1 cellular context compared by ENCODE assay signal in the genomic region with DNA sequence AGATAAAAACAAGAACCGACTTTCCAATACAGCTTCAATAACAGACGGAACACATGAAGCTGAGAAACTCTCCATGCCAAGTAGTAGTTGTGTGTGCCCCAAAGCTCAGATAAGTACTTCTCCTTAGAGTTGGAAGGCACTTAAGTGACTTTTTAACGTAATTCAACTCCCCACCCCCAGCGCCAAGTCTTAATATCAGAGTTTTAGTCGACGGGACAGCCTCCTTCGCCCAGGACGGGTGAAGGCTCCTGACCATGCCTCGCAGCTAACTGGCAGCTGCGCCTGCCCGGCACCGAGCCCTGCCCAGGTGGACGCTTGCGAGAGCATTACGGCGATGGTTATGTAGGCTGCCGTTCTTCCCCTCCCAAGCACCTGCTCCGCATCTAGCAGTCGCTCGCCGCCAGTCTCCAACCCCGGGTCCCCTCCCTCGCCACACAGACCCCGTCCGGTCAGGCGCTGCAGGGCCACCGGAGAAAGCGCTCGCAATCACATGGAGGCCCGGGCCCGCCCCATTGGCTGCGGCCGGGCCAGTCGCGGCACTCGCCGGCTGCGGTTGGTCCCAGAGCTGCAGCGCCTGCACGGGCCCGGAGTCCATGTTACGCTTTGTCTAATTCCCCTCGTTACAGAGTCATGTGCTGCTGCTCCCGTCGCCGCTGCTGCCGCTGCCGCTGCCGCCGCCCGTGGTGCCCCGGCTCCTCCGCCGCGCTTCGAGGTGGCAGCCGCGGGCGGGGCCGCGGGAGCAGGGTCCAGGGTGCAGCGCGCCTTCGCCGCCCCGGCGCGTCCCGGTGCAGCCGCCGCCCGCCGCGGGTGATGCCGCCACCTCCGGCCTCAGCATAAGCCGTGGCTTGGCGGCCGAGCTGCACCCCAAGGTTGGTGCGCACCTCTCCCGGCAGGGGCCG.
TF ChIP-seq lines count a peak whose summit lies in the region.

A gene (plus strand): TSS at position 610 of the 899 bp plus-strand sequence. CDS start 112,037 bp downstream, outside the sequence.

TF ChIP-seq in HEK293, 187 proteins besides CTCF, POLR2A, EP300 and RAD21 (continued from another document and continues in another):
- TF ChIP-seq, protein P1, sequence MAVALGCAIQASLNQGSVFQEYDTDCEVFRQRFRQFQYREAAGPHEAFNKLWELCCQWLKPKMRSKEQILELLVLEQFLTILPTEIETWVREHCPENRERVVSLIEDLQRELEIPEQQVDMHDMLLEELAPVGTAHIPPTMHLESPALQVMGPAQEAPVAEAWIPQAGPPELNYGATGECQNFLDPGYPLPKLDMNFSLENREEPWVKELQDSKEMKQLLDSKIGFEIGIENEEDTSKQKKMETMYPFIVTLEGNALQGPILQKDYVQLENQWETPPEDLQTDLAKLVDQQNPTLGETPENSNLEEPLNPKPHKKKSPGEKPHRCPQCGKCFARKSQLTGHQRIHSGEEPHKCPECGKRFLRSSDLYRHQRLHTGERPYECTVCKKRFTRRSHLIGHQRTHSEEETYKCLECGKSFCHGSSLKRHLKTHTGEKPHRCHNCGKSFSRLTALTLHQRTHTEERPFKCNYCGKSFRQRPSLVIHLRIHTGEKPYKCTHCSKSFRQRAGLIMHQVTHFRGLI (tag by site-specific recombination; IDR thresholded peaks at IDR 0.05) = no peak
- no peak for TF ChIP-seq ZFP41 (tag by site-specific recombination; IDR thresholded peaks at IDR 0.05; ENCODE audit: borderline replicate concordance)
- TF ChIP-seq GFI1B (tag by site-specific recombination; IDR thresholded peaks at IDR 0.05) = no peak
- no peak for TF ChIP-seq ZNF701 (tag by site-specific recombination; IDR thresholded peaks at IDR 0.05)
- no peak for TF ChIP-seq ZNF140 (tag by site-specific recombination; IDR thresholded peaks at IDR 0.05)
- no peak for TF ChIP-seq ZSCAN16 (tag by site-specific recombination; IDR thresholded peaks at IDR 0.05)
- TF ChIP-seq, protein P2, sequence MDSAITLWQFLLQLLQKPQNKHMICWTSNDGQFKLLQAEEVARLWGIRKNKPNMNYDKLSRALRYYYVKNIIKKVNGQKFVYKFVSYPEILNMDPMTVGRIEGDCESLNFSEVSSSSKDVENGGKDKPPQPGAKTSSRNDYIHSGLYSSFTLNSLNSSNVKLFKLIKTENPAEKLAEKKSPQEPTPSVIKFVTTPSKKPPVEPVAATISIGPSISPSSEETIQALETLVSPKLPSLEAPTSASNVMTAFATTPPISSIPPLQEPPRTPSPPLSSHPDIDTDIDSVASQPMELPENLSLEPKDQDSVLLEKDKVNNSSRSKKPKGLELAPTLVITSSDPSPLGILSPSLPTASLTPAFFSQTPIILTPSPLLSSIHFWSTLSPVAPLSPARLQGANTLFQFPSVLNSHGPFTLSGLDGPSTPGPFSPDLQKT (IDR thresholded peaks at IDR 0.05; ENCODE audit: borderline replicate concordance, low read depth, low read length) = no peak
- TF ChIP-seq ZBTB48 (tag by site-specific recombination; IDR thresholded peaks at IDR 0.05) = no peak
- no peak for TF ChIP-seq ZNF23 (tag by site-specific recombination; IDR thresholded peaks at IDR 0.05; ENCODE audit: borderline replicate concordance)
- TF ChIP-seq, protein P3, sequence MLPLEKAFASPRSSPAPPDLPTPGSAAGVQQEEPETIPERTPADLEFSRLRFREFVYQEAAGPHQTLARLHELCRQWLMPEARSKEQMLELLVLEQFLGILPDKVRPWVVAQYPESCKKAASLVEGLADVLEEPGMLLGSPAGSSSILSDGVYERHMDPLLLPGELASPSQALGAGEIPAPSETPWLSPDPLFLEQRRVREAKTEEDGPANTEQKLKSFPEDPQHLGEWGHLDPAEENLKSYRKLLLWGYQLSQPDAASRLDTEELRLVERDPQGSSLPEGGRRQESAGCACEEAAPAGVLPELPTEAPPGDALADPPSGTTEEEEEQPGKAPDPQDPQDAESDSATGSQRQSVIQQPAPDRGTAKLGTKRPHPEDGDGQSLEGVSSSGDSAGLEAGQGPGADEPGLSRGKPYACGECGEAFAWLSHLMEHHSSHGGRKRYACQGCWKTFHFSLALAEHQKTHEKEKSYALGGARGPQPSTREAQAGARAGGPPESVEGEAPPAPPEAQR (tag by site-specific recombination; IDR thresholded peaks at IDR 0.05) = no peak
- no peak for TF ChIP-seq WT1 (tag by site-specific recombination; IDR thresholded peaks at IDR 0.05)
- TF ChIP-seq ZNF544 (tag by site-specific recombination; IDR thresholded peaks at IDR 0.05) = no peak
- 0 out of 2 replicates have a peak, but pooled peaks have one; percentile 48 for TF ChIP-seq ZFP37 (tag by site-specific recombination; IDR thresholded peaks at IDR 0.05)
- 0 out of 2 replicates have a peak, but pooled peaks have one; percentile 12 for TF ChIP-seq ZNF629 (tag by site-specific recombination; IDR thresholded peaks at IDR 0.05)
- TF ChIP-seq, protein P4, sequence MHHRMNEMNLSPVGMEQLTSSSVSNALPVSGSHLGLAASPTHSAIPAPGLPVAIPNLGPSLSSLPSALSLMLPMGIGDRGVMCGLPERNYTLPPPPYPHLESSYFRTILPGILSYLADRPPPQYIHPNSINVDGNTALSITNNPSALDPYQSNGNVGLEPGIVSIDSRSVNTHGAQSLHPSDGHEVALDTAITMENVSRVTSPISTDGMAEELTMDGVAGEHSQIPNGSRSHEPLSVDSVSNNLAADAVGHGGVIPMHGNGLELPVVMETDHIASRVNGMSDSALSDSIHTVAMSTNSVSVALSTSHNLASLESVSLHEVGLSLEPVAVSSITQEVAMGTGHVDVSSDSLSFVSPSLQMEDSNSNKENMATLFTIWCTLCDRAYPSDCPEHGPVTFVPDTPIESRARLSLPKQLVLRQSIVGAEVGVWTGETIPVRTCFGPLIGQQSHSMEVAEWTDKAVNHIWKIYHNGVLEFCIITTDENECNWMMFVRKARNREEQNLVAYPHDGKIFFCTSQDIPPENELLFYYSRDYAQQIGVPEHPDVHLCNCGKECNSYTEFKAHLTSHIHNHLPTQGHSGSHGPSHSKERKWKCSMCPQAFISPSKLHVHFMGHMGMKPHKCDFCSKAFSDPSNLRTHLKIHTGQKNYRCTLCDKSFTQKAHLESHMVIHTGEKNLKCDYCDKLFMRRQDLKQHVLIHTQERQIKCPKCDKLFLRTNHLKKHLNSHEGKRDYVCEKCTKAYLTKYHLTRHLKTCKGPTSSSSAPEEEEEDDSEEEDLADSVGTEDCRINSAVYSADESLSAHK (tag by site-specific recombination; IDR thresholded peaks at IDR 0.05) = no peak
- TF ChIP-seq ZFHX2 (tag by site-specific recombination; conservative IDR thresholded peaks at IDR 0.05) = no peak
- TF ChIP-seq ZNF266 (tag by site-specific recombination; IDR thresholded peaks at IDR 0.05; ENCODE audit: low read depth) = no peak
- TF ChIP-seq ZNF501 (tag by site-specific recombination; IDR thresholded peaks at IDR 0.05) = peak; percentile 64; the same call in 1 of the 2 replicates
- no peak for TF ChIP-seq SP3 (tag by site-specific recombination; IDR thresholded peaks at IDR 0.05)
- no peak for TF ChIP-seq ZNF558 (tag by site-specific recombination; IDR thresholded peaks at IDR 0.05)
- TF ChIP-seq HOXC10 (CRISPR knock-in tag; IDR thresholded peaks at IDR 0.05) = no peak
- TF ChIP-seq KLF7 (tag by site-specific recombination; IDR thresholded peaks at IDR 0.05; ENCODE audit: borderline replicate concordance) = no peak
- TF ChIP-seq ZBTB1 (tag by site-specific recombination; IDR thresholded peaks at IDR 0.05) = no peak
- no peak for TF ChIP-seq YY1 (tag by site-specific recombination; IDR thresholded peaks at IDR 0.05)
- TF ChIP-seq, protein P5, sequence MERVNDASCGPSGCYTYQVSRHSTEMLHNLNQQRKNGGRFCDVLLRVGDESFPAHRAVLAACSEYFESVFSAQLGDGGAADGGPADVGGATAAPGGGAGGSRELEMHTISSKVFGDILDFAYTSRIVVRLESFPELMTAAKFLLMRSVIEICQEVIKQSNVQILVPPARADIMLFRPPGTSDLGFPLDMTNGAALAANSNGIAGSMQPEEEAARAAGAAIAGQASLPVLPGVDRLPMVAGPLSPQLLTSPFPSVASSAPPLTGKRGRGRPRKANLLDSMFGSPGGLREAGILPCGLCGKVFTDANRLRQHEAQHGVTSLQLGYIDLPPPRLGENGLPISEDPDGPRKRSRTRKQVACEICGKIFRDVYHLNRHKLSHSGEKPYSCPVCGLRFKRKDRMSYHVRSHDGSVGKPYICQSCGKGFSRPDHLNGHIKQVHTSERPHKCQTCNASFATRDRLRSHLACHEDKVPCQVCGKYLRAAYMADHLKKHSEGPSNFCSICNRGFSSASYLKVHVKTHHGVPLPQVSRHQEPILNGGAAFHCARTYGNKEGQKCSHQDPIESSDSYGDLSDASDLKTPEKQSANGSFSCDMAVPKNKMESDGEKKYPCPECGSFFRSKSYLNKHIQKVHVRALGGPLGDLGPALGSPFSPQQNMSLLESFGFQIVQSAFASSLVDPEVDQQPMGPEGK (tag by site-specific recombination; IDR thresholded peaks at IDR 0.05) = peak; percentile 75
- TF ChIP-seq TCF7L2 (IDR thresholded peaks at IDR 0.05; ENCODE audit: borderline replicate concordance, low read depth, low read length) = no peak
- TF ChIP-seq, protein P6, sequence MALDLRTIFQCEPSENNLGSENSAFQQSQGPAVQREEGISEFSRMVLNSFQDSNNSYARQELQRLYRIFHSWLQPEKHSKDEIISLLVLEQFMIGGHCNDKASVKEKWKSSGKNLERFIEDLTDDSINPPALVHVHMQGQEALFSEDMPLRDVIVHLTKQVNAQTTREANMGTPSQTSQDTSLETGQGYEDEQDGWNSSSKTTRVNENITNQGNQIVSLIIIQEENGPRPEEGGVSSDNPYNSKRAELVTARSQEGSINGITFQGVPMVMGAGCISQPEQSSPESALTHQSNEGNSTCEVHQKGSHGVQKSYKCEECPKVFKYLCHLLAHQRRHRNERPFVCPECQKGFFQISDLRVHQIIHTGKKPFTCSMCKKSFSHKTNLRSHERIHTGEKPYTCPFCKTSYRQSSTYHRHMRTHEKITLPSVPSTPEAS (tag by site-specific recombination; IDR thresholded peaks at IDR 0.05) = no peak
- TF ChIP-seq, protein P7, sequence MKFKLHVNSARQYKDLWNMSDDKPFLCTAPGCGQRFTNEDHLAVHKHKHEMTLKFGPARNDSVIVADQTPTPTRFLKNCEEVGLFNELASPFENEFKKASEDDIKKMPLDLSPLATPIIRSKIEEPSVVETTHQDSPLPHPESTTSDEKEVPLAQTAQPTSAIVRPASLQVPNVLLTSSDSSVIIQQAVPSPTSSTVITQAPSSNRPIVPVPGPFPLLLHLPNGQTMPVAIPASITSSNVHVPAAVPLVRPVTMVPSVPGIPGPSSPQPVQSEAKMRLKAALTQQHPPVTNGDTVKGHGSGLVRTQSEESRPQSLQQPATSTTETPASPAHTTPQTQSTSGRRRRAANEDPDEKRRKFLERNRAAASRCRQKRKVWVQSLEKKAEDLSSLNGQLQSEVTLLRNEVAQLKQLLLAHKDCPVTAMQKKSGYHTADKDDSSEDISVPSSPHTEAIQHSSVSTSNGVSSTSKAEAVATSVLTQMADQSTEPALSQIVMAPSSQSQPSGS (tag by site-specific recombination; IDR thresholded peaks at IDR 0.05; ENCODE audit: low read depth) = no peak
- 0 out of 2 replicates have a peak, but pooled peaks have one; percentile 26 for TF ChIP-seq ZNF24 (tag by site-specific recombination; IDR thresholded peaks at IDR 0.05)
- TF ChIP-seq ZNF335 (tag by site-specific recombination; conservative IDR thresholded peaks at IDR 0.05) = peak; percentile 99
- TF ChIP-seq ZBTB17 (tag by site-specific recombination; IDR thresholded peaks at IDR 0.05) = peak; percentile 46
- TF ChIP-seq, protein P8, sequence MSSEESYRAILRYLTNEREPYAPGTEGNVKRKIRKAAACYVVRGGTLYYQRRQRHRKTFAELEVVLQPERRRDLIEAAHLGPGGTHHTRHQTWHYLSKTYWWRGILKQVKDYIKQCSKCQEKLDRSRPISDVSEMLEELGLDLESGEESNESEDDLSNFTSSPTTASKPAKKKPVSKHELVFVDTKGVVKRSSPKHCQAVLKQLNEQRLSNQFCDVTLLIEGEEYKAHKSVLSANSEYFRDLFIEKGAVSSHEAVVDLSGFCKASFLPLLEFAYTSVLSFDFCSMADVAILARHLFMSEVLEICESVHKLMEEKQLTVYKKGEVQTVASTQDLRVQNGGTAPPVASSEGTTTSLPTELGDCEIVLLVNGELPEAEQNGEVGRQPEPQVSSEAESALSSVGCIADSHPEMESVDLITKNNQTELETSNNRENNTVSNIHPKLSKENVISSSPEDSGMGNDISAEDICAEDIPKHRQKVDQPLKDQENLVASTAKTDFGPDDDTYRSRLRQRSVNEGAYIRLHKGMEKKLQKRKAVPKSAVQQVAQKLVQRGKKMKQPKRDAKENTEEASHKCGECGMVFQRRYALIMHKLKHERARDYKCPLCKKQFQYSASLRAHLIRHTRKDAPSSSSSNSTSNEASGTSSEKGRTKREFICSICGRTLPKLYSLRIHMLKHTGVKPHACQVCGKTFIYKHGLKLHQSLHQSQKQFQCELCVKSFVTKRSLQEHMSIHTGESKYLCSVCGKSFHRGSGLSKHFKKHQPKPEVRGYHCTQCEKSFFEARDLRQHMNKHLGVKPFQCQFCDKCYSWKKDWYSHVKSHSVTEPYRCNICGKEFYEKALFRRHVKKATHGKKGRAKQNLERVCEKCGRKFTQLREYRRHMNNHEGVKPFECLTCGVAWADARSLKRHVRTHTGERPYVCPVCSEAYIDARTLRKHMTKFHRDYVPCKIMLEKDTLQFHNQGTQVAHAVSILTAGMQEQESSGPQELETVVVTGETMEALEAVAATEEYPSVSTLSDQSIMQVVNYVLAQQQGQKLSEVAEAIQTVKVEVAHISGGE (tag by site-specific recombination; conservative IDR thresholded peaks at IDR 0.05; ENCODE audit: low read depth) = 0 out of 2 replicates have a peak, but pooled peaks have one; percentile 13
- no peak for TF ChIP-seq GLIS1 (tag by site-specific recombination; IDR thresholded peaks at IDR 0.05)
- TF ChIP-seq, protein P9, sequence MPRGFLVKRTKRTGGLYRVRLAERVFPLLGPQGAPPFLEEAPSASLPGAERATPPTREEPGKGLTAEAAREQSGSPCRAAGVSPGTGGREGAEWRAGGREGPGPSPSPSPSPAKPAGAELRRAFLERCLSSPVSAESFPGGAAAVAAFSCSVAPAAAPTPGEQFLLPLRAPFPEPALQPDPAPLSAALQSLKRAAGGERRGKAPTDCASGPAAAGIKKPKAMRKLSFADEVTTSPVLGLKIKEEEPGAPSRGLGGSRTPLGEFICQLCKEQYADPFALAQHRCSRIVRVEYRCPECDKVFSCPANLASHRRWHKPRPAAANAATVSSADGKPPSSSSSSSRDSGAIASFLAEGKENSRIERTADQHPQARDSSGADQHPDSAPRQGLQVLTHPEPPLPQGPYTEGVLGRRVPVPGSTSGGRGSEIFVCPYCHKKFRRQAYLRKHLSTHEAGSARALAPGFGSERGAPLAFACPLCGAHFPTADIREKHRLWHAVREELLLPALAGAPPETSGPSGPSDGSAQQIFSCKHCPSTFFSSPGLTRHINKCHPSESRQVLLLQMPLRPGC (tag by site-specific recombination; IDR thresholded peaks at IDR 0.05) = no peak
- no peak for TF ChIP-seq ZNF221 (tag by site-specific recombination; IDR thresholded peaks at IDR 0.05; ENCODE audit: borderline replicate concordance)
- no peak for TF ChIP-seq ZNF157 (tag by site-specific recombination; IDR thresholded peaks at IDR 0.05)
- TF ChIP-seq ZNF514 (tag by site-specific recombination; IDR thresholded peaks at IDR 0.05) = no peak
- TF ChIP-seq KLF1 (tag by site-specific recombination; IDR thresholded peaks at IDR 0.05) = no peak
- TF ChIP-seq ZNF549 (tag by site-specific recombination; IDR thresholded peaks at IDR 0.05) = no peak
- no peak for TF ChIP-seq ZNF132 (tag by site-specific recombination; IDR thresholded peaks at IDR 0.05; ENCODE audit: borderline replicate concordance)
- no peak for TF ChIP-seq ZNF548 (tag by site-specific recombination; IDR thresholded peaks at IDR 0.05)
- no peak for TF ChIP-seq ZNF248 (tag by site-specific recombination; IDR thresholded peaks at IDR 0.05)
- TF ChIP-seq ZNF560 (tag by site-specific recombination; IDR thresholded peaks at IDR 0.05; ENCODE audit: borderline replicate concordance) = no peak
- TF ChIP-seq ZNF677 (tag by site-specific recombination; IDR thresholded peaks at IDR 0.05) = no peak
- TF ChIP-seq KLF16 (tag by site-specific recombination; IDR thresholded peaks at IDR 0.05) = no peak; the same call in 1 of the 2 replicates
